7 cellular contexts compared by ENCODE assay signal in the genomic region with DNA sequence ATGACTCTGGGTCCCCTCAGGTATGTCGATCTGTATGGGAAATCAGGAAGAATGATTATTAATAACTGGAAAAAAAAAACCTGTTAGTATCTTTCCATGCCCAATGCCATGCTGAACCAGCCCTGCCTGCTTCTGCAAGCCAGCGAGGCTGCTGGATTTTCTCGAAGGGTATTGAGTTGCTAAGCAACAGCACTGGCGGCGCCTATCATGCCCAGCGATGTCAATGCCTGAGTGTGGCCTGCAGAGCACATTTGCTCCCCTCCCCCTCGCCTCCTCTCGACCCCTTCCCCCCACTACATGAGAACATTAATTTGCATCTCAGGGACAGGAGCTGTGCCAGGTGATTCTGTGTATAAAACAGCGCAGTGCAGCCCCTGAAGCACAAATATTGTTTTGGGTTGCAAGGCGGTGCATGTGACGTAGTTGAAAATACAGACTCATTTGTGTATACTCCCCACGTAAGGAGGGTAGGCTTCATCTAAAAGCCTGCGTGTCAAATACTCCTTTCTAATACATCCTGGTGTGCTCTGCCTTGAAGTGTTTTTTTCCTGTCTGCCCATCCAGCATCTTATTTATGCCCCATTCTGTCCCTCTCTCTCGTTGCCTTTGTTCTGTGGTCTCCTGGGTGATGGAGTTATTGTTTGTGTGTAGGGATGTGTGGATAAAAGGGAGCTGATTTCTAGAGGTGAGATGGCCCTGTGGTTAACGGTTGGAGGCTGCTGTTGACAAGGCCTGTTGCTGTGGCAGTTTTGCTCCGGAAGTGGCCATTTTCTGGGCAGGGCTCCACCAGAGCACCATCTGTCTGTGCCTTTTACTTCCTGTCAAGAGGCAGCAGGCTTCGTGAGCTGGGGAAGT. TPM values are rescaled to one million over a fixed set of nuclear protein-coding genes. Genes with fewer than 3 reads are reported as not detected.
DNase-seq lines count a peak whose midpoint lies in the region; ATAC-seq and TF ChIP-seq lines count a peak whose summit lies in the region.

No MANE protein-coding gene starts in this region.

- no peak overlapping the region for H3K4me3 ChIP-seq in left lung

- ATAC-seq in HG02973 (IDR thresholded peaks at IDR 0.05; ENCODE audit: unreplicated experiment): peak; percentile 35
- ATAC-seq in activated CD4-positive, CD25-positive, alpha-beta regulatory T cell treated with anti-CD3 and anti-CD28 coated beads, Interleukin-2, amount 50 U/mL, for 24 hours: peak; percentile 62 to 68
- peak; percentile 68 for ATAC-seq in central memory CD8-positive, alpha-beta T cell (replicated peaks; ENCODE audit: extremely low read depth, poor library complexity, severe bottlenecking)
- ATAC-seq in left lung: peak; percentile 79

- peaks cover 74% of the 10 kb centered on the region for H3K4me1 Mint-ChIP-seq in central memory CD8-positive, alpha-beta T cell

- H3K36me3 ChIP-seq in left lung: no peaks in the 10 kb centered on the region

- H3K27me3 ChIP-seq in left lung: no peaks in the 10 kb centered on the region

- peak overlapping the region; percentile 86 for H3K4me3 Mint-ChIP-seq in central memory CD8-positive, alpha-beta T cell

- H3K9me3 ChIP-seq in left lung: no peaks in the 10 kb centered on the region

- DNase-seq in NCI-H2171 (lab: John Stamatoyannopoulos, UW): peak; percentile 25
- peak; percentile 64 to 89 for DNase-seq in central memory CD8-positive, alpha-beta T cell (ENCODE audit: low spot score in 2 of 2)
- peak; percentile 74 to 83 for DNase-seq in left lung
- peak; percentile 53 to 69 for DNase-seq in stimulated activated CD4-positive, alpha-beta T cell treated with anti-CD3 and anti-CD28 coated beads, Interleukin-4, amount 100 ng/mL, for 4 hours

- H3K27ac ChIP-seq in left lung: peak overlapping the region; percentile 84 to 85

- H3K4me1 ChIP-seq in left lung: peaks cover 17 to 30% of the 10 kb centered on the region in 2 donors

- peaks cover 6% of the 10 kb centered on the region for H3K9me3 Mint-ChIP-seq in central memory CD8-positive, alpha-beta T cell

- TF ChIP-seq CTCF in left lung (IDR thresholded peaks at IDR 0.05): no peak

- peak; percentile 52 for TF ChIP-seq POLR2A in GM18526 (IDR thresholded peaks at IDR 0.05; ENCODE audit: extremely low read depth, insufficient read length)

- intact Hi-C loops in left lung (cut with DNase I): no loop called here

- H3K36me3 Mint-ChIP-seq in central memory CD8-positive, alpha-beta T cell (ENCODE audit: insufficient read depth): peaks cover 28% of the 10 kb centered on the region

- H3K27me3 Mint-ChIP-seq in central memory CD8-positive, alpha-beta T cell: no peaks in the 10 kb centered on the region

- H3K27ac Mint-ChIP-seq in central memory CD8-positive, alpha-beta T cell (ENCODE audit: low read depth): peak overlapping the region; percentile 95

RNA-seq across cellular contexts. Expression of a gene that starts 32.7 kb away (rescaled TPM):
- total RNA-seq in left lung: 100 to 1,000 TPM; 152 to 156 TPM

Comparison
In these comparisons a context has a peak if more than half of its experiments do, and no peak if none do; other contexts are left out.
1. DNase-seq: peak in every context shown above with its lines; median percentile 78 in left lung; 76 in central memory CD8-positive, alpha-beta T cell; 61 in stimulated activated CD4-positive, alpha-beta T cell treated with anti-CD3 and anti-CD28 coated beads, Interleukin-4, amount 100 ng/mL, for 4 hours; 25 in NCI-H2171.